In the genomic region with DNA sequence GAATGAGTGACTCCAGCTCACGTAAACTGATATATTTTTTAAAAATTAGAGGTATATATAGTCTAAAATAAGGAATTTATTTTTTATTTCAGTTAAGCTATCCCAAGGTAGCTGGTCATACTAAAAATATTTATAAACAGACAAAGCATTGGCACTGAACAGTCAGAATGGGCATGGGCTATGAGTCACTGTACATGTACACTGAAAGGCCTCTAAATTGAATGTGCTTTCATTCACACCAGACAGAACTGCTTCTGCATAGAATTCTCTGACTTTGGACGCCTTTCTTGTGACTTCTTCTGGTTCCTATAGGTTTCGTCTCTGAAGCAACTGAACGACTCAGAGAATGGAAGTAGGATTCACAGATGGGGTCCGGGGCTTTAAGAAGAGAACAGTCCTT, we compare ENCODE assay signal across 1 cellular context.
TF ChIP-seq lines count a peak whose summit lies in the region.

No MANE protein-coding gene starts in this region.

TF ChIP-seq in SK-N-SH treated with all-trans-retinoic acid at 6 μM for 48 hours, 23 proteins besides CTCF, POLR2A, EP300 and RAD21 (continued from another document):
- TF ChIP-seq, protein P1, sequence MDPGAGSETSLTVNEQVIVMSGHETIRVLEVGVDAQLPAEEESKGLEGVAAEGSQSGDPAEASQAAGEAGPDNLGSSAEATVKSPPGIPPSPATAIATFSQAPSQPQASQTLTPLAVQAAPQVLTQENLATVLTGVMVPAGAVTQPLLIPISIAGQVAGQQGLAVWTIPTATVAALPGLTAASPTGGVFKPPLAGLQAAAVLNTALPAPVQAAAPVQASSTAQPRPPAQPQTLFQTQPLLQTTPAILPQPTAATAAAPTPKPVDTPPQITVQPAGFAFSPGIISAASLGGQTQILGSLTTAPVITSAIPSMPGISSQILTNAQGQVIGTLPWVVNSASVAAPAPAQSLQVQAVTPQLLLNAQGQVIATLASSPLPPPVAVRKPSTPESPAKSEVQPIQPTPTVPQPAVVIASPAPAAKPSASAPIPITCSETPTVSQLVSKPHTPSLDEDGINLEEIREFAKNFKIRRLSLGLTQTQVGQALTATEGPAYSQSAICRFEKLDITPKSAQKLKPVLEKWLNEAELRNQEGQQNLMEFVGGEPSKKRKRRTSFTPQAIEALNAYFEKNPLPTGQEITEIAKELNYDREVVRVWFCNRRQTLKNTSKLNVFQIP (CRISPR knock-in tag; IDR thresholded peaks at IDR 0.05; ENCODE audit: borderline replicate concordance, low read depth) = no peak
- TF ChIP-seq, protein P2, sequence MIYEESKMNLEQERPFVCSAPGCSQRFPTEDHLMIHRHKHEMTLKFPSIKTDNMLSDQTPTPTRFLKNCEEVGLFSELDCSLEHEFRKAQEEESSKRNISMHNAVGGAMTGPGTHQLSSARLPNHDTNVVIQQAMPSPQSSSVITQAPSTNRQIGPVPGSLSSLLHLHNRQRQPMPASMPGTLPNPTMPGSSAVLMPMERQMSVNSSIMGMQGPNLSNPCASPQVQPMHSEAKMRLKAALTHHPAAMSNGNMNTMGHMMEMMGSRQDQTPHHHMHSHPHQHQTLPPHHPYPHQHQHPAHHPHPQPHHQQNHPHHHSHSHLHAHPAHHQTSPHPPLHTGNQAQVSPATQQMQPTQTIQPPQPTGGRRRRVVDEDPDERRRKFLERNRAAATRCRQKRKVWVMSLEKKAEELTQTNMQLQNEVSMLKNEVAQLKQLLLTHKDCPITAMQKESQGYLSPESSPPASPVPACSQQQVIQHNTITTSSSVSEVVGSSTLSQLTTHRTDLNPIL (CRISPR knock-in tag; IDR thresholded peaks at IDR 0.05; ENCODE audit: low read depth) = no peak
- TF ChIP-seq BACH2 (CRISPR knock-in tag; IDR thresholded peaks at IDR 0.05; ENCODE audit: borderline replicate concordance) (no peak), ZNF8 (CRISPR knock-in tag; IDR thresholded peaks at IDR 0.05) (no peak)
